ENCODE assay signal across 8 cellular contexts in the genomic region with DNA sequence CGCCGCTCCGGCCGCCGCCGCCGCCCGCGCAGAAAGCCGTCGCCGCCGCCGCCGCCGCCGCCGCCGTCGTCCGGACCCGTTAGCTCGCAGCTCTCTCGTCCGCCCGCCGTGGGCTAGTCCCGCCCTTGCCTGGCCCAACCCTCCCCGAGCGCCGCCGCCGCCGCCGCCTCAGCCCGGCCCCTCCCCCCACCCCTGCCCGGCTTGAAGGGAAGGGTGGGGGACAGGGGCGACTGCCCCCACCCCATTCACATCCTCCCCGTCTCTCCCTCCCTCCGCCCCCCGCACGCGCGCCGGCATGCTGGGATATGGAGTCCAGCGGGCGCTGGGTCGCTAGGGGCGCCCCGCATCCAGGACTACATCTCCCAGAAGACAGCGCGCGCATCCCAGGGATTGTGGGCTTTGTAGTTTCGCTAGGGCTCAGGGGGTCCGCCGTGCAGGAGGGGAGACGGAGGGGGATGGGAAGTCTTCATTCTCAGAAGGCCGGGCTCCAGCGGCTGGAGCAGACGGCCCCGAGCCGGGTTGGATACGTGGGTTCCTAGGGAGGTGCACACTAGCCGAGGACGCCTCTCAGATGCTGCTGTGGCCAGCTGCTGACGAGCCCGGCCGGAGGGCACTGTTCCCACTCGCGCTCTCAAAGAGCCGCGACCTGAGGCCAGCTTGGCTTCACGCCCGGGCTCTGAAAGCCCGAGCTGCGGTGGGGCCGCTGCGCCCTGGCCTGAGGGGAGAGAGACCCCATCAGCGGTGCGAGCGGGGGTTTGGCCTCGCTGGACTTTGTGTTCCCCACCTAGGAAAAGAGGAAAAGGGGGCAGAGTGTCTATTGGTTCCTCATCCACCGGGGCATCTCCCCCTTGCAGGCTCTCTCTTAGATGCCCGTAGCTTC. TPM values are rescaled to one million over a fixed set of nuclear protein-coding genes. Genes with fewer than 3 reads are reported as not detected.
DNase-seq lines count a peak whose midpoint lies in the region; ATAC-seq, FAIRE-seq and TF ChIP-seq lines count a peak whose summit lies in the region.

A gene with protein sequence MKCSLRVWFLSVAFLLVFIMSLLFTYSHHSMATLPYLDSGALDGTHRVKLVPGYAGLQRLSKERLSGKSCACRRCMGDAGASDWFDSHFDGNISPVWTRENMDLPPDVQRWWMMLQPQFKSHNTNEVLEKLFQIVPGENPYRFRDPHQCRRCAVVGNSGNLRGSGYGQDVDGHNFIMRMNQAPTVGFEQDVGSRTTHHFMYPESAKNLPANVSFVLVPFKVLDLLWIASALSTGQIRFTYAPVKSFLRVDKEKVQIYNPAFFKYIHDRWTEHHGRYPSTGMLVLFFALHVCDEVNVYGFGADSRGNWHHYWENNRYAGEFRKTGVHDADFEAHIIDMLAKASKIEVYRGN (minus strand): TSS at position 118 of the 880 bp plus-strand sequence. CDS start 40,570 bp downstream, outside the sequence.

- H3K27ac Mint-ChIP-seq in activated T-cell treated with anti-CD3 and anti-CD28 coated beads, Interleukin-2, amount 50 U/mL, for 24 hours, result peak within 1 kb of the TSS; percentile 95

- H3K4me3 Mint-ChIP-seq in activated T-cell treated with anti-CD3 and anti-CD28 coated beads, Interleukin-2, amount 50 U/mL, for 24 hours, result peak within 1 kb of the TSS; percentile 95

- no peak for TF ChIP-seq CTCF in D721Med (IDR thresholded peaks at IDR 0.05; ENCODE audit: insufficient read depth, missing control alignments)

- H3K36me3 Mint-ChIP-seq in activated T-cell treated with anti-CD3 and anti-CD28 coated beads, Interleukin-2, amount 50 U/mL, for 24 hours (ENCODE audit: low read depth), result peaks cover 15% of the 10 kb centered on the region

- H3K4me1 Mint-ChIP-seq in activated T-cell treated with anti-CD3 and anti-CD28 coated beads, Interleukin-2, amount 50 U/mL, for 24 hours (ENCODE audit: low read depth), result peaks cover 43% of the 10 kb centered on the region

- H3K27me3 Mint-ChIP-seq in activated T-cell treated with anti-CD3 and anti-CD28 coated beads, Interleukin-2, amount 50 U/mL, for 24 hours, result no peaks in the 10 kb centered on the region

- H3K4me3 ChIP-seq in esophagus (ENCODE audit: low read depth in 1 of 2, low read length in 2 of 2), result peak within 1 kb of the TSS; percentile 52 to 59
- H3K4me3 ChIP-seq in muscle layer of duodenum (ENCODE audit: low read depth in 1 of 2, low read length in 2 of 2), result peak within 1 kb of the TSS; percentile 83 to 84

- 1 to 2% methylated on average over 44 to 84 of the region's 84 CpGs for WGBS in esophagus, 2 donors

- peak; percentile 75 for ATAC-seq in GM21447 (IDR thresholded peaks at IDR 0.05; ENCODE audit: unreplicated experiment)

- H3K36me3 ChIP-seq in esophagus (ENCODE audit: control insufficient read depth in 2 of 2, insufficient read depth in 2 of 2, low read length in 1 of 2) (no peaks in the 10 kb centered on the region), muscle layer of duodenum (ENCODE audit: control insufficient read depth in 1 of 2, insufficient read depth in 2 of 2, low read length in 2 of 2) (peaks cover 0 to 4% of the 10 kb centered on the region in 2 donors)

- H3K9me3 ChIP-seq in esophagus (ENCODE audit: control insufficient read depth in 2 of 2, insufficient read depth in 1 of 2, low read depth in 1 of 2, low read length in 1 of 2) (no peaks in the 10 kb centered on the region), muscle layer of duodenum (ENCODE audit: control insufficient read depth in 1 of 2, low read length in 2 of 2) (no peaks in the 10 kb centered on the region)

- H3K27ac ChIP-seq in esophagus (ENCODE audit: low read depth in 2 of 2, low read length in 1 of 2), result peak within 1 kb of the TSS; percentile 42 to 51
- H3K27ac ChIP-seq in muscle layer of duodenum (ENCODE audit: low read length), result peak within 1 kb of the TSS; percentile 60

- H3K4me1 ChIP-seq in esophagus (ENCODE audit: control insufficient read depth in 2 of 2, insufficient read depth in 2 of 2, low read length in 1 of 2), result peaks cover 5 to 8% of the 10 kb centered on the region in 2 donors
- peaks cover 8 to 26% of the 10 kb centered on the region in 2 donors for H3K4me1 ChIP-seq in muscle layer of duodenum (ENCODE audit: control insufficient read depth in 1 of 2, insufficient read depth in 2 of 2, low read length in 2 of 2)

- no peak for FAIRE-seq in D721Med (lab: Jason Lieb, UNC)

- H3K9me3 Mint-ChIP-seq in activated T-cell treated with anti-CD3 and anti-CD28 coated beads, Interleukin-2, amount 50 U/mL, for 24 hours, result no peaks in the 10 kb centered on the region

- DNase-seq in D721Med (ENCODE audit: insufficient read length, low spot score) (peak; percentile 57), HuH-7.5 (ENCODE audit: low spot score) (peak; percentile 93)
- DNase-seq in activated T-cell treated with anti-CD3 and anti-CD28 coated beads, Interleukin-2, amount 50 U/mL, for 24 hours, result peak; percentile 95
- DNase-seq in stimulated activated CD8-positive, alpha-beta memory T cell treated with anti-CD3 and anti-CD28 coated beads, Interleukin-7, amount 100 ng/mL, for 24 hours (ENCODE audit: low read depth), result peak; percentile 89

- H3K27me3 ChIP-seq in esophagus (ENCODE audit: control insufficient read depth in 1 of 2, insufficient read depth in 2 of 2, low read length in 2 of 2) (no peaks in the 10 kb centered on the region), muscle layer of duodenum (ENCODE audit: low read depth, low read length) (no peaks in the 10 kb centered on the region)

TF ChIP-seq in PFSK-1, 5 proteins besides CTCF, POLR2A, EP300 and RAD21:
- TF ChIP-seq SIN3A (IDR thresholded peaks at IDR 0.05; ENCODE audit: borderline replicate concordance, insufficient read depth, low read length), result no peak
- TF ChIP-seq POLR2AphosphoS5 (IDR thresholded peaks at IDR 0.05; ENCODE audit: low read depth, low read length), result peak; percentile 51; the same call in 1 of the 2 replicates
- peak; percentile 49 for TF ChIP-seq FOXP2 (optimal IDR thresholded peaks at IDR 0.05; ENCODE audit: borderline replicate concordance, extremely low read depth, extremely low read length, insufficient read depth)
- TF ChIP-seq, protein P1, sequence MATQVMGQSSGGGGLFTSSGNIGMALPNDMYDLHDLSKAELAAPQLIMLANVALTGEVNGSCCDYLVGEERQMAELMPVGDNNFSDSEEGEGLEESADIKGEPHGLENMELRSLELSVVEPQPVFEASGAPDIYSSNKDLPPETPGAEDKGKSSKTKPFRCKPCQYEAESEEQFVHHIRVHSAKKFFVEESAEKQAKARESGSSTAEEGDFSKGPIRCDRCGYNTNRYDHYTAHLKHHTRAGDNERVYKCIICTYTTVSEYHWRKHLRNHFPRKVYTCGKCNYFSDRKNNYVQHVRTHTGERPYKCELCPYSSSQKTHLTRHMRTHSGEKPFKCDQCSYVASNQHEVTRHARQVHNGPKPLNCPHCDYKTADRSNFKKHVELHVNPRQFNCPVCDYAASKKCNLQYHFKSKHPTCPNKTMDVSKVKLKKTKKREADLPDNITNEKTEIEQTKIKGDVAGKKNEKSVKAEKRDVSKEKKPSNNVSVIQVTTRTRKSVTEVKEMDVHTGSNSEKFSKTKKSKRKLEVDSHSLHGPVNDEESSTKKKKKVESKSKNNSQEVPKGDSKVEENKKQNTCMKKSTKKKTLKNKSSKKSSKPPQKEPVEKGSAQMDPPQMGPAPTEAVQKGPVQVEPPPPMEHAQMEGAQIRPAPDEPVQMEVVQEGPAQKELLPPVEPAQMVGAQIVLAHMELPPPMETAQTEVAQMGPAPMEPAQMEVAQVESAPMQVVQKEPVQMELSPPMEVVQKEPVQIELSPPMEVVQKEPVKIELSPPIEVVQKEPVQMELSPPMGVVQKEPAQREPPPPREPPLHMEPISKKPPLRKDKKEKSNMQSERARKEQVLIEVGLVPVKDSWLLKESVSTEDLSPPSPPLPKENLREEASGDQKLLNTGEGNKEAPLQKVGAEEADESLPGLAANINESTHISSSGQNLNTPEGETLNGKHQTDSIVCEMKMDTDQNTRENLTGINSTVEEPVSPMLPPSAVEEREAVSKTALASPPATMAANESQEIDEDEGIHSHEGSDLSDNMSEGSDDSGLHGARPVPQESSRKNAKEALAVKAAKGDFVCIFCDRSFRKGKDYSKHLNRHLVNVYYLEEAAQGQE (IDR thresholded peaks at IDR 0.05; ENCODE audit: insufficient read depth in 1 of 2, low read depth in 2 of 2, low read length in 2 of 2), result no peak; a peak in 1 of 4 replicates
- TF ChIP-seq TAF1 (IDR thresholded peaks at IDR 0.05; ENCODE audit: borderline replicate concordance, insufficient read depth, low read length), result no peak
TF ChIP-seq in PFSK-1: peak in this region for 2.

RNA-seq across cellular contexts. Expression of the gene that starts here (rescaled TPM):
- 28.4 TPM for polyA plus RNA-seq in PFSK-1 (2012; ENCODE audit: insufficient read length, low read depth)
- polyA plus RNA-seq in esophagus, result 1 to 10 TPM; 1.6 to 1.7 TPM

Comparison
In these comparisons a context has a peak if more than half of its experiments do, and no peak if none do; other contexts are left out.
1. Peak in every context shown above with its lines: DNase-seq, ATAC-seq, H3K4me3 ChIP-seq and H3K27ac ChIP-seq.